In the genomic region with DNA sequence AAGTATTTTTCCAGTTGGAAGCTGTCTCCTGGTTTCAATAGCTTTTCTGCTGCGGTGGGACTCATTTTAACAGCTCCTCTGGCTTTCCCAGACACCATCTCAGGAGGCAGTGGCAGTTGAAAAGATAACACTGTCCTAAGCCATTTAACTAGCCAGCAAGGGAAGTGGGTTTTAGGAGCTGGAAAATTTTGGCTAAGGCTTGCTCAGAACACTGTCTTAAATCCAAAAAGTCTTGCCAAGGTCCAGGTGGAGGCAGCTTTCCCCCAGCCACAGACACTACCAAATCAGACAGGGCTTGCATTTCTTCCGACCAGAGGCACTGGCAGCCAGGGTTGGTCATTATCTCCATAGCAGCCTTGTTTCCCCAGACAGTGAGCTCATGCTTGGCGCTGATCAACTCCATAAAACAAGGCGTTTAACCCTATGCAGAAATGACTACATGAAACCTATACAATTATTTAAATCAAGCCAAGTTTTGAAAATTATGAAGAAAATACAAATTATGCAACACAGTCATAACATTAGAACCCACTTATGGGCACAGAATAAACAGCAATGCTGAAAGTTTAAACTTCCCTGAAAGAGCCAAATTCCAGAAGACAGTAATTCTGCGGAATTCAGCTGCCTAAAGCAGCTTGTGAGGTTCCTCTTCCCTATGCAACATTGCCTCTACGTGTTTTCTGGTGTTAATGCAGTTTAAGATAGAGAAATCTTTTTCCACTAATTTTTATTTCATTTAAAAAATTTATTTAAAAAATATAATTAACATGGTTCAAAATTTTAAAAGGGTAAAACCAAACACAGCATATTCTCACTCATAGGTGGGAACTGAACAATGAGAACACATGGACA, we compare ENCODE assay signal across 10 cellular contexts. TPM values are rescaled to one million over a fixed set of nuclear protein-coding genes. Genes with fewer than 3 reads are reported as not detected.
DNase-seq lines count a peak whose midpoint lies in the region; ATAC-seq and TF ChIP-seq lines count a peak whose summit lies in the region.
"Had no signal": no experiment of that assay in that cellular context is flagged by ENCODE, and none has a peak within 500 bp of the region (broad histone marks: within the 10 kb centered on the region; RNA-seq: fewer than 3 reads in every experiment).

No MANE protein-coding gene starts in this region.

- DNase-seq in CD1c-positive myeloid dendritic cell (ENCODE audit: extremely low spot score) (peak; percentile 22), astrocyte of the hippocampus (ENCODE audit: low read depth, low spot score) (peak; percentile 89), heart right ventricle (peak; percentile 45 to 87), prostate gland (ENCODE audit: low spot score) (peak; percentile 46), NOMO-1 treated with dmso at 0.1 percent for 144 hours (lab: John Stamatoyannopoulos, UW; ENCODE audit: unreplicated experiment) (no peak), HK-2 (ENCODE audit: unreplicated experiment) (no peak)
- DNase-seq in stimulated activated CD4-positive, alpha-beta T cell treated with anti-CD3 and anti-CD28 coated beads, Interleukin-2, amount 100 ng/mL, for 48 hours, result no peak
- DNase-seq: EL, spleen had no signal

- H3K27me3 ChIP-seq in heart right ventricle, result no peaks in the 10 kb centered on the region
- H3K27me3 ChIP-seq in prostate gland (replicated peaks; ENCODE audit: insufficient read depth), result no peaks in the 10 kb centered on the region
- H3K27me3 ChIP-seq: spleen had no signal

- peak overlapping the region in 1 of 10 donors; percentile 8 for H3K4me3 ChIP-seq in heart right ventricle
- no peak overlapping the region for H3K4me3 ChIP-seq in prostate gland
- H3K4me3 ChIP-seq: spleen had no signal

- H3K4me1 ChIP-seq in heart right ventricle, result peaks cover 10 to 70% (median 55%) of the 10 kb centered on the region in 9 donors
- H3K4me1 ChIP-seq in prostate gland (replicated peaks), result no peaks in the 10 kb centered on the region

- TF ChIP-seq CTCF in heart right ventricle (IDR thresholded peaks at IDR 0.05), result peak in 4 of 9 donors; percentile 29 to 51 (median 38)
- no peak for TF ChIP-seq CTCF in prostate gland (IDR thresholded peaks at IDR 0.05)

- WGBS in heart right ventricle, 2 donors, result 11 to 28% methylated on average over 6 of the region's 6 CpGs
- WGBS in prostate gland, result 14% methylated on average over 6 of the region's 6 CpGs

- H3K36me3 ChIP-seq in heart right ventricle (peaks cover 0 to 13% (median 0%) of the 10 kb centered on the region in 9 donors), prostate gland (no peaks in the 10 kb centered on the region)

- peak overlapping the region; percentile 51 to 94 (median 81) for H3K27ac ChIP-seq in heart right ventricle
- peak overlapping the region; percentile 42 to 43 for H3K27ac ChIP-seq in prostate gland
- H3K27ac ChIP-seq: spleen had no signal

- no peak for TF ChIP-seq POLR2A in prostate gland (IDR thresholded peaks at IDR 0.05)

- intact Hi-C loops in heart right ventricle (cut with DNase I) (loop anchor here in 1 of 10 donors (2.0 kb wide), 1 partner anchor 32 kb away; a partner anchor contains a TSS), prostate gland (cut with DNase I) (no loop called here)

- no peaks in the 10 kb centered on the region for H3K9me3 ChIP-seq in heart right ventricle
- H3K9me3 ChIP-seq in prostate gland, result no peaks in the 10 kb centered on the region
- H3K9me3 ChIP-seq: spleen had no signal

- ATAC-seq in heart right ventricle (peak; percentile 88 to 94 (median 91)), GM21529 (IDR thresholded peaks at IDR 0.05; ENCODE audit: unreplicated experiment) (no peak)

RNA-seq across cellular contexts. Expression of a gene that starts 25.0 kb away (rescaled TPM):
- total RNA-seq in heart right ventricle (100 to 1,000 TPM; 177 to 262 (median 243) TPM), prostate gland (100 to 1,000 TPM; 107 to 169 TPM)
- polyA plus RNA-seq in heart right ventricle, result 100 to 1,000 TPM in 1 of 2 donors, 10 to 100 TPM in 1; 58.2 to 187 TPM

RNA-seq across cellular contexts. Expression of a gene that starts 31.9 kb away (rescaled TPM):
- total RNA-seq in heart right ventricle (10 to 100 TPM; 14.3 to 30.6 (median 23.3) TPM), prostate gland (10 to 100 TPM; 49.1 to 66.0 TPM)
- 1 to 10 TPM; 6.1 to 7.9 TPM for polyA plus RNA-seq in heart right ventricle

RNA-seq across cellular contexts. Expression of a gene that starts 35.2 kb away (rescaled TPM):
- total RNA-seq in heart right ventricle, result 10 to 100 TPM in 5 of 10 donors, 1 to 10 TPM in 5; 3.8 to 13.4 (median 9.6) TPM
- polyA plus RNA-seq in heart right ventricle, result 1 to 10 TPM; 2.6 to 4.9 TPM
- total RNA-seq in prostate gland, result 10 to 100 TPM in 1 of 2 donors, 1 to 10 TPM in 1; 7.7 to 17.2 TPM

RNA-seq across cellular contexts. Expression of a gene that starts 55.3 kb away (rescaled TPM):
- 1 to 10 TPM in 2 of 10 donors, under 1 TPM in 7, not detected in 1; 0.08 to 1.4 (median 0.48) TPM for total RNA-seq in heart right ventricle
- under 1 TPM; 0.20 to 0.66 TPM for polyA plus RNA-seq in heart right ventricle
- under 1 TPM in 1 of 2 donors, not detected in 1; 0.23 TPM for total RNA-seq in prostate gland

RNA-seq across cellular contexts. Expression of a gene that starts 56.2 kb away (rescaled TPM):
- total RNA-seq in heart right ventricle (100 to 1,000 TPM; 123 to 145 (median 129) TPM), prostate gland (100 to 1,000 TPM in 1 of 2 donors, 10 to 100 TPM in 1; 89.4 to 145 TPM)
- polyA plus RNA-seq in heart right ventricle, result 100 to 1,000 TPM in 1 of 2 donors, 10 to 100 TPM in 1; 68.0 to 126 TPM

Comparison
In these comparisons a context has a peak if more than half of its experiments do, and no peak if none do; other contexts are left out.
1. DNase-seq: peak in CD1c-positive myeloid dendritic cell (single experiment), astrocyte of the hippocampus (single experiment), heart right ventricle (2 of 2) and prostate gland (single experiment); none in NOMO-1 treated with dmso at 0.1 percent for 144 hours (single experiment), HK-2 (single experiment) and stimulated activated CD4-positive, alpha-beta T cell treated with anti-CD3 and anti-CD28 coated beads, Interleukin-2, amount 100 ng/mL, for 48 hours (0 of 2).